ENCODE assay signal across 26 cellular contexts in the genomic region with DNA sequence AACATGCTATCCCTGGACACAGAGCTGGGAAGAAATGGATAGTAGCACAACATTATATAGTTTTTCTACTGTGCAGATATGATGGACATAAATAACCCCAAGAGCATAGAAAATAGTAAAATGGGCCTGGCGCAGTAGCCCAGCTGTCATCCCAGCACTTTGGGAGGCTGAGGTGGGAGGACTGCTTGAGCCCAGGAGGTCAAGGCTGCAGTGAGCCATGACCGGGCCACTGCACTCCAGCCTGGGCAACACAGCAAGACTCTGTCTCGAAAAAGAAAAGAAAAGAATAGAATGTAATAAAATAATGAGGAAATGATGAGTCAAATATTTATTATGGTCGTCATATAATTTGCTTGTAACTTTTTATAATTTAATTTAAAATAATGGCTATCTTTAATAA. TPM values are rescaled to one million over a fixed set of nuclear protein-coding genes. Genes with fewer than 3 reads are reported as not detected.
A peak's percentile ranks its signal among the peaks of the same experiment; 100 is the strongest.
DNase-seq lines count a peak whose midpoint lies in the region; ATAC-seq, FAIRE-seq and TF ChIP-seq lines count a peak whose summit lies in the region.
"Had no signal": no experiment of that assay in that cellular context is flagged by ENCODE, and none has a peak within 500 bp of the region (broad histone marks: within the 10 kb centered on the region; RNA-seq: fewer than 3 reads in every experiment).

No MANE protein-coding gene starts in this region.

- peaks cover 6 to 7% of the 10 kb centered on the region in 2 donors for H3K27me3 Mint-ChIP-seq in natural killer cell treated with Interleukin-12 subunit alpha and Interleukin-12 subunit beta and Interleukin-15 and Interleukin-18, amount 100 ng/mL, for 72 hours
- peaks cover 8% of the 10 kb centered on the region in 2 donors for H3K27me3 Mint-ChIP-seq in natural killer cell (ENCODE audit: low read depth in 2 of 2)
- H3K27me3 Mint-ChIP-seq in CD4-positive, alpha-beta memory T cell, result peaks cover 0 to 4% of the 10 kb centered on the region in 2 donors

- H3K4me1 ChIP-seq in HepG2 (ENCODE audit: insufficient read depth, low read length), result peaks cover 12% of the 10 kb centered on the region
- no peaks in the 10 kb centered on the region for H3K4me1 ChIP-seq in CD4-positive, alpha-beta memory T cell (ENCODE audit: insufficient read depth, low read length)
- H3K4me1 ChIP-seq: A549; BLaER1 treated with 17β-estradiol and CSF1 and Interleukin-3, amounts not matched to agents 10 nM and 100 nM had no signal

- TF ChIP-seq CTCF in natural killer cell (IDR thresholded peaks at IDR 0.05) (no peak), HepG2 (CRISPR knock-in tag; IDR thresholded peaks at IDR 0.05) (no peak)

- POLR2A ChIA-PET in HepG2 (lab: Yijun Ruan, JAX), result interaction anchor here (0.7 kb wide), 1 partner anchor 53 kb away, joined by 4 read pairs; no protein-coding TSS in a partner anchor
- POLR2A ChIA-PET in CD4-positive, alpha-beta memory T cell (lab: Charles Lee; ENCODE audit: partially characterized antibody), result interaction anchor here (0.6 kb wide), 1 partner anchor 161 kb away, joined by 3 read pairs; no protein-coding TSS in a partner anchor

- no peak overlapping the region for H3K27ac ChIP-seq in HepG2 (ENCODE audit: extremely low read length, insufficient read depth, low read length)
- no peak overlapping the region for H3K27ac ChIP-seq in CD4-positive, alpha-beta memory T cell (ENCODE audit: low read depth, low read length)
- H3K27ac ChIP-seq: 22Rv1; A549; BLaER1 treated with 17β-estradiol and CSF1 and Interleukin-3, amounts not matched to agents 10 nM and 100 nM; C4-2B had no signal

- TF ChIP-seq EP300 in HepG2 (IDR thresholded peaks at IDR 0.05; ENCODE audit: low read depth in 2 of 2, low read length in 2 of 2) (no peak), HepG2 (CRISPR knock-in tag; IDR thresholded peaks at IDR 0.05; ENCODE audit: borderline replicate concordance) (no peak)

- no peaks in the 10 kb centered on the region for H3K36me3 ChIP-seq in HepG2 (replicated peaks in 1 of 2; ENCODE audit: control insufficient read depth in 1 of 2, insufficient read depth in 2 of 2, low read length in 2 of 2)
- no peaks in the 10 kb centered on the region for H3K36me3 ChIP-seq in CD4-positive, alpha-beta memory T cell (ENCODE audit: insufficient read depth, low read length)
- H3K36me3 ChIP-seq: BLaER1 treated with 17β-estradiol and CSF1 and Interleukin-3, amounts not matched to agents 10 nM and 100 nM had no signal

- no peaks in the 10 kb centered on the region for H3K9me3 ChIP-seq in HepG2 (ENCODE audit: low read length)
- H3K9me3 ChIP-seq in CD4-positive, alpha-beta memory T cell (ENCODE audit: control insufficient read depth in 1 of 2, low read length in 2 of 2), result no peaks in the 10 kb centered on the region
- H3K9me3 ChIP-seq: A549 had no signal

- no peak for FAIRE-seq in HepG2 (lab: Jason Lieb, UNC)
- FAIRE-seq: A549, GM12878, GM12892, GM18507 had no signal

- no peaks in the 10 kb centered on the region for H3K79me2 ChIP-seq in HepG2 (ENCODE audit: insufficient read depth, low read length)

- TF ChIP-seq POLR2A in HepG2 (IDR thresholded peaks at IDR 0.05; ENCODE audit: insufficient read depth in 1 of 2, low read depth in 2 of 2, low read length in 2 of 2), result no peak

- no peak overlapping the region for H2AFZ ChIP-seq in HepG2 (ENCODE audit: low read length)

- no TSS peak for BruUV-seq in HepG2 (replicated peaks; lab: Mats Ljungman, UMichigan)

- no peak for ATAC-seq in natural killer cell treated with Interleukin-12 subunit alpha and Interleukin-12 subunit beta and Interleukin-15 and Interleukin-18, amount 100 ng/mL, for 72 hours
- ATAC-seq in natural killer cell (no peak), HepG2 (no peak)
- ATAC-seq: A549, GM12878 had no signal

- WGBS in HepG2 (ENCODE audit: low lambda C conversion rate), result 37% methylated on average over 4 of the region's 4 CpGs

- intact Hi-C loops in natural killer cell (cut with micrococcal nuclease) (no loop called here), HepG2 (cut with micrococcal nuclease; ENCODE audit: unreplicated experiment) (no loop called here)
- intact Hi-C loops in CD4-positive, alpha-beta memory T cell (cut with micrococcal nuclease), result no loop called here

- in situ Hi-C loops in HepG2 (cut with HindIII; ENCODE audit: extremely low pct_ligation_motif_present, low pct_unique_long_range_greater_than_20kb), result no loop called here

- peaks cover 0 to 16% of the 10 kb centered on the region in 2 experiments; a peak in 3 of 5 replicates for H3K27me3 ChIP-seq in HepG2 (ENCODE audit: control insufficient read depth in 1 of 2, insufficient read depth in 2 of 2, low read length in 2 of 2)
- no peaks in the 10 kb centered on the region for H3K27me3 ChIP-seq in CD4-positive, alpha-beta memory T cell (ENCODE audit: insufficient read depth, low read length)

- H3K4me3 Mint-ChIP-seq in natural killer cell treated with Interleukin-12 subunit alpha and Interleukin-12 subunit beta and Interleukin-15 and Interleukin-18, amount 100 ng/mL, for 72 hours, result no peak overlapping the region
- no peak overlapping the region for H3K4me3 Mint-ChIP-seq in natural killer cell
- H3K4me3 Mint-ChIP-seq in CD4-positive, alpha-beta memory T cell, result no peak overlapping the region
- H3K4me3 Mint-ChIP-seq: B cell; CD4-positive, alpha-beta T cell; CD8-positive, alpha-beta memory T cell had no signal

- H3K36me3 Mint-ChIP-seq in natural killer cell treated with Interleukin-12 subunit alpha and Interleukin-12 subunit beta and Interleukin-15 and Interleukin-18, amount 100 ng/mL, for 72 hours, result no peaks in the 10 kb centered on the region
- no peaks in the 10 kb centered on the region for H3K36me3 Mint-ChIP-seq in natural killer cell
- H3K36me3 Mint-ChIP-seq in CD4-positive, alpha-beta memory T cell, result no peaks in the 10 kb centered on the region

- H3K9ac ChIP-seq in HepG2 (ENCODE audit: insufficient read depth, low read depth, low read length), result no peak overlapping the region
- H3K9ac ChIP-seq: BLaER1 treated with 17β-estradiol and CSF1 and Interleukin-3, amounts not matched to agents 10 nM and 100 nM had no signal

- TF ChIP-seq RAD21 in HepG2 (CRISPR knock-in tag; IDR thresholded peaks at IDR 0.05), result no peak

- H3K4me2 ChIP-seq in HepG2 (ENCODE audit: low read depth, low read length), result no peak overlapping the region
- H3K4me2 ChIP-seq: A549; BLaER1 treated with 17β-estradiol and CSF1 and Interleukin-3, amounts not matched to agents 10 nM and 100 nM had no signal

- CTCF ChIA-PET in HepG2 (lab: Yijun Ruan, JAX; ENCODE audit: low intra/inter-chr PET ratio, low total read pairs), result no interaction called here
- CTCF ChIA-PET in CD4-positive, alpha-beta memory T cell (lab: Charles Lee; ENCODE audit: partially characterized antibody), result no interaction called here

- H3K9me3 Mint-ChIP-seq in natural killer cell treated with Interleukin-12 subunit alpha and Interleukin-12 subunit beta and Interleukin-15 and Interleukin-18, amount 100 ng/mL, for 72 hours, result no peaks in the 10 kb centered on the region
- H3K9me3 Mint-ChIP-seq in natural killer cell, result no peaks in the 10 kb centered on the region
- H3K9me3 Mint-ChIP-seq in CD4-positive, alpha-beta memory T cell, result no peaks in the 10 kb centered on the region
- H3K9me3 Mint-ChIP-seq: CD4-positive, alpha-beta T cell; CD8-positive, alpha-beta memory T cell had no signal

- H3K4me3 ChIP-seq in HepG2 (replicated peaks in 1 of 3; ENCODE audit: insufficient read depth in 1 of 3, low read depth in 2 of 3, low read length in 3 of 3), result no peak overlapping the region
- H3K4me3 ChIP-seq in CD4-positive, alpha-beta memory T cell (ENCODE audit: low read length in 2 of 2), result no peak overlapping the region
- H3K4me3 ChIP-seq: A549; BLaER1 treated with 17β-estradiol and CSF1 and Interleukin-3, amounts not matched to agents 10 nM and 100 nM; GM12878 had no signal

- no peak overlapping the region for H3K27ac Mint-ChIP-seq in natural killer cell treated with Interleukin-12 subunit alpha and Interleukin-12 subunit beta and Interleukin-15 and Interleukin-18, amount 100 ng/mL, for 72 hours
- H3K27ac Mint-ChIP-seq in natural killer cell, result no peak overlapping the region
- no peak overlapping the region for H3K27ac Mint-ChIP-seq in CD4-positive, alpha-beta memory T cell
- H3K27ac Mint-ChIP-seq: B cell; CD4-positive, alpha-beta T cell; CD8-positive, alpha-beta memory T cell had no signal

- H3K4me1 Mint-ChIP-seq in natural killer cell treated with Interleukin-12 subunit alpha and Interleukin-12 subunit beta and Interleukin-15 and Interleukin-18, amount 100 ng/mL, for 72 hours (ENCODE audit: low read depth in 2 of 2), result no peaks in the 10 kb centered on the region
- no peaks in the 10 kb centered on the region for H3K4me1 Mint-ChIP-seq in natural killer cell
- no peaks in the 10 kb centered on the region for H3K4me1 Mint-ChIP-seq in CD4-positive, alpha-beta memory T cell
- H3K4me1 Mint-ChIP-seq: B cell; CD8-positive, alpha-beta memory T cell had no signal

- no peaks in the 10 kb centered on the region for H4K20me1 ChIP-seq in HepG2 (ENCODE audit: insufficient read depth, low read length)

- DNase-seq in natural killer cell treated with Interleukin-12 subunit alpha and Interleukin-12 subunit beta and Interleukin-15 and Interleukin-18, amount 100 ng/mL, for 72 hours (ENCODE audit: low spot score), result peak; percentile 37
- DNase-seq in natural killer cell (no peak), HepG2 (ENCODE audit: low spot score) (no peak), mesenteric fat pad (ENCODE audit: low spot score) (peak; percentile 22), SW480 (ENCODE audit: low spot score) (no peak), NCI-H1694 treated with DMSO at 0.1 percent for 48 hours (lab: John Stamatoyannopoulos, UW) (no peak)
- no peak for DNase-seq in CD4-positive, alpha-beta memory T cell
- DNase-seq: AML-193; CD8-positive, alpha-beta memory T cell; COR-L47; DMS 273 treated with DMSO at 0.1 percent for 48 hours; DMS153; DMS53; DMS79; DND-41; EL; GDM1 had no signal

RNA-seq across cellular contexts. Expression of gene GAREM2, which starts 7.5 kb away (rescaled TPM):
- 1 to 10 TPM; 4.1 TPM for total RNA-seq in natural killer cell treated with Interleukin-12 subunit alpha and Interleukin-12 subunit beta and Interleukin-15 and Interleukin-18, amount 100 ng/mL, for 72 hours
- 1 to 10 TPM; 7.1 to 9.2 (median 7.2) TPM for total RNA-seq in natural killer cell
- total RNA-seq in HepG2 (2016; rRNA removed; fragmentation: Illumina TruSeq; extraction: Trizol), result 0.31 and 0.38 TPM in 2 replicates
- 0.10 and 0.18 TPM in 2 replicates for total RNA-seq in HepG2 (2016; cell fraction: cytosol; rRNA removed; fragmentation: Illumina TruSeq; extraction: Trizol; ENCODE audit: low read depth)
- total RNA-seq in HepG2 (2016; cell fraction: insoluble cytoplasmic fraction; rRNA removed; fragmentation: Illumina TruSeq; extraction: Trizol), result 0.35 and 0.36 TPM in 2 replicates
- 0.55 and 0.62 TPM in 2 replicates for total RNA-seq in HepG2 (2016; cell fraction: membrane; rRNA removed; fragmentation: Illumina TruSeq; extraction: Trizol)
- 0.28 and 0.94 TPM in 2 replicates for total RNA-seq in HepG2 (2016; cell fraction: nucleus; rRNA removed; fragmentation: Illumina TruSeq; extraction: Trizol)
- polyA plus RNA-seq in HepG2 (2011; rRNA removed), result 0.29 and 0.37 TPM in 2 replicates
- polyA plus RNA-seq in HepG2 (2011; cell fraction: cytosol; rRNA removed), result 0.25 and 0.29 TPM in 2 replicates
- polyA plus RNA-seq in HepG2 (2011; cell fraction: nucleus; rRNA removed), result 0.54 and 0.56 TPM in 2 replicates
- 0.31 and 0.47 TPM in 2 replicates for polyA plus RNA-seq in HepG2 (2012)
- 0.35 and 0.49 TPM in 2 replicates for polyA plus RNA-seq in HepG2 (2016; cell fraction: cytosol; fragmentation: Illumina TruSeq; extraction: Trizol; ENCODE audit: low read depth)
- 0.88 and 1.2 TPM in 2 replicates for polyA plus RNA-seq in HepG2 (2016; cell fraction: insoluble cytoplasmic fraction; fragmentation: Illumina TruSeq; extraction: Trizol; ENCODE audit: low read depth)
- polyA plus RNA-seq in HepG2 (2016; cell fraction: membrane; fragmentation: Illumina TruSeq; extraction: Trizol; ENCODE audit: low read depth), result 0.48 and 0.61 TPM in 2 replicates
- 0.59 and 1.1 TPM in 2 replicates for polyA plus RNA-seq in HepG2 (2016; cell fraction: nucleus; fragmentation: Illumina TruSeq; extraction: Trizol; ENCODE audit: insufficient read depth, low read depth)
- polyA minus RNA-seq in HepG2 (2011; rRNA and poly(A)+ RNA removed; ENCODE audit: low replicate concordance), result 1.0 TPM in 1 of 2 replicates, not detected in the other
- polyA minus RNA-seq in HepG2 (2011; cell fraction: cytosol; rRNA and poly(A)+ RNA removed), result 0.35 and 1.1 TPM in 2 replicates
- polyA minus RNA-seq in HepG2 (2011; cell fraction: nucleus; rRNA and poly(A)+ RNA removed), result 0.25 and 0.26 TPM in 2 replicates
- total RNA-seq in mesenteric fat pad, result 6.8 TPM
- total RNA-seq in CD4-positive, alpha-beta memory T cell, result 1 to 10 TPM; 3.2 to 3.6 TPM
- 1 to 10 TPM in 1 of 2 donors, under 1 TPM in 1; 0.14 to 2.3 TPM for polyA plus RNA-seq in CD4-positive, alpha-beta memory T cell

Comparison
In these comparisons a context has a peak if more than half of its experiments do, and no peak if none do; other contexts are left out.
1. DNase-seq: peak in natural killer cell treated with Interleukin-12 subunit alpha and Interleukin-12 subunit beta and Interleukin-15 and Interleukin-18, amount 100 ng/mL, for 72 hours (single experiment) and mesenteric fat pad (single experiment); none in natural killer cell (single experiment), HepG2 (single experiment), SW480 (single experiment), NCI-H1694 treated with DMSO at 0.1 percent for 48 hours (single experiment) and CD4-positive, alpha-beta memory T cell (0 of 5).